In the genomic region with DNA sequence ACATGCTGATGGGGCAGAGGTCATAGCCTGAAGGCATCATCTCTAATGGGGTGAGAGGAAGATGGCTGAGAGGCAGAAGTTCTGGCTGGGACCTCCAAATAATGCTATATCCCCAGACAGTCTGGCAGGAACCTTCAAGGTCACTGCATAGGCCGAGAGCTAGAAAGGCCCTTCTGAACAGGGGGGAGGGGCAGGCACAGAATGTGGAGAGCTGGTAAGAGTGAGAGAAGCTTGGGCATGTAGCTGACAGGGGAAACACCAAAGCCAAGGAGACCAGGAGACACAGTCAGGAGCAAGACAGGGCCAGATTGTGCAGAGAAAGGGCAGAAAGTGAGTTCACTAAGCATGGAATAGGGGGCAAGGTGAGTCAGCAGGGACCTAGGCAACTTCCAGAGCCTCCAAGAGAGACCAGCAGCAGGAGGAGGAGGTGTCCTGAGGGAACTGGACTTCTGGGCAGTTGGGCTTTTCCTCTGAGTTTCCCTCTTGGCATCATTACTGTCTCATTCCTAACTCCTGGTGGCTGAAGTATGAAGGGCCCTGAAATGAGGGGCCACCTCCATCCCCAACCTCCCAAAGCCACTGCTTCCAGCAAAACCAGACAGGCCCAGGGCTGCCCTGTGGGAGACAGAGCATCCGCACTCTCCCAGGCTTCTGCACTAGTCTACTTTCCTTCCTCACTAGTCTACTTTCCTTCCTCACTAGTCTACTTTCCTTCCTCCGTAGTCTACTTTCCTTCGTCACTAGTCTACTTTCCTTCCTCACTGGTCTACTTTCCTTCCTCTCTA, we compare ENCODE assay signal across 35 cellular contexts. TPM values are rescaled to one million over a fixed set of nuclear protein-coding genes. Genes with fewer than 3 reads are reported as not detected.
"Had no signal": no experiment of that assay in that cellular context is flagged by ENCODE, and none has a peak within 500 bp of the region (broad histone marks: within the 10 kb centered on the region; RNA-seq: fewer than 3 reads in every experiment).

No MANE protein-coding gene starts in this region.

- H3K36me3 Mint-ChIP-seq: activated CD4-positive, alpha-beta memory T cell treated with anti-CD3 and anti-CD28 coated beads for 36 hours; activated CD8-positive, alpha-beta memory T cell treated with anti-CD3 and anti-CD28 coated beads, Interleukin-2, amount 10 ng/mL, durations not matched to agents 7 days and 5 days; activated naive CD4-positive, alpha-beta T cell treated with anti-CD3 and anti-CD28 coated beads, Interleukin-2, amount 10 ng/mL, durations not matched to agents 7 days and 5 days; activated naive CD4-positive, alpha-beta T cell treated with anti-CD3 and anti-CD28 coated beads, Interleukin-2, amount 50 U/mL, for 72 hours; activated naive CD8-positive, alpha-beta T cell treated with anti-CD3 and anti-CD28 coated beads, Interleukin-2, amount 10 ng/mL, durations not matched to agents 7 days and 5 days; brain had no signal

- H3K4me3 ChIP-seq: ascending aorta, breast epithelium, cardiac muscle cell, colonic mucosa had no signal

- H3K9me3 Mint-ChIP-seq: activated B cell treated with CpG ODN at 0.5 μM for 24 hours; activated naive CD8-positive, alpha-beta T cell treated with anti-CD3 and anti-CD28 coated beads, Interleukin-2, amount 10 ng/mL, durations not matched to agents 7 days and 5 days; dendritic cell treated with granulocyte-macrophage colony-stimulating factor and Interleukin-4, amounts not matched to agents 40 ng/mL and 50 ng/mL, for 4 days; effector memory CD8-positive, alpha-beta T cell had no signal

- H3K27ac ChIP-seq: ascending aorta, breast epithelium, cardiac muscle cell, colonic mucosa, epithelial cell of prostate, WERI-Rb-1 had no signal

- H3K27ac Mint-ChIP-seq: activated B cell treated with CpG ODN at 0.5 μM for 24 hours; activated CD4-positive, alpha-beta memory T cell treated with anti-CD3 and anti-CD28 coated beads for 36 hours; activated CD4-positive, alpha-beta T cell treated with anti-CD3 and anti-CD28 coated beads, Interleukin-2, amount 10 ng/mL, durations not matched to agents 24 days and 14 days; activated CD8-positive, alpha-beta memory T cell treated with anti-CD3 and anti-CD28 coated beads, Interleukin-2, amount 10 ng/mL, durations not matched to agents 7 days and 5 days; activated CD8-positive, alpha-beta T cell treated with anti-CD3 and anti-CD28 coated beads, Interleukin-2, amount 10 ng/mL, durations not matched to agents 7 days and 5 days; activated naive CD4-positive, alpha-beta T cell treated with anti-CD3 and anti-CD28 coated beads, Interleukin-2, amount 10 ng/mL, durations not matched to agents 7 days and 5 days; activated naive CD4-positive, alpha-beta T cell treated with anti-CD3 and anti-CD28 coated beads, Interleukin-2, amount 50 U/mL, for 72 hours; activated naive CD8-positive, alpha-beta T cell treated with anti-CD3 and anti-CD28 coated beads, Interleukin-2, amount 10 ng/mL, durations not matched to agents 7 days and 5 days; activated T-helper 1 cell treated with anti-CD3 and anti-CD28 coated beads, Interleukin-12 subunit alpha, Interleukin-12 subunit beta, Interleukin-2, Interleukin-4 antibody, amounts not matched to agents 30 ng/mL and 10 ng/mL and 1 ng/mL, durations not matched to agents 14 hours and 24 hours and 36 hours; activated T-helper 2 cell treated with anti-CD3 and anti-CD28 coated beads, Interferon-gamma antibody, Interleukin-2, Interleukin-4, amounts not matched to agents 10 μg/mL and 5 μg/mL and 100 μg/mL, durations not matched to agents 14 hours and 24 hours and 36 hours; brain; dendritic cell treated with granulocyte-macrophage colony-stimulating factor and Interleukin-4, amounts not matched to agents 40 ng/mL and 50 ng/mL, for 4 days; effector memory CD8-positive, alpha-beta T cell; T-helper 17 cell; T-helper 2 cell treated with Interferon-gamma antibody and Interleukin-4, amounts not matched to agents 5 μg/mL and 100 μg/mL, for 36 hours had no signal

- ATAC-seq: activated CD4-positive, CD25-positive, alpha-beta regulatory T cell treated with anti-CD3 and anti-CD28 coated beads, Interleukin-2, amount 50 U/mL, for 24 hours; activated CD8-positive, alpha-beta memory T cell treated with anti-CD3 and anti-CD28 coated beads, Interleukin-2, amount 10 ng/mL, durations not matched to agents 7 days and 5 days; activated CD8-positive, alpha-beta T cell treated with anti-CD3 and anti-CD28 coated beads, Interleukin-2, amount 10 ng/mL, durations not matched to agents 7 days and 5 days; activated naive CD4-positive, alpha-beta T cell treated with anti-CD3 and anti-CD28 coated beads, Interleukin-2, amount 50 U/mL, for 72 hours; effector memory CD8-positive, alpha-beta T cell; T-helper 17 cell had no signal

- H3K4me1 Mint-ChIP-seq: activated B cell treated with CpG ODN at 0.5 μM for 24 hours; activated CD4-positive, alpha-beta T cell treated with anti-CD3 and anti-CD28 coated beads, Interleukin-2, amount 10 ng/mL, durations not matched to agents 24 days and 14 days; activated CD8-positive, alpha-beta memory T cell treated with anti-CD3 and anti-CD28 coated beads, Interleukin-2, amount 10 ng/mL, durations not matched to agents 7 days and 5 days; activated naive CD4-positive, alpha-beta T cell treated with anti-CD3 and anti-CD28 coated beads, Interleukin-2, amount 10 ng/mL, durations not matched to agents 7 days and 5 days; T-helper 17 cell had no signal

- H3K9me3 ChIP-seq: ascending aorta, breast epithelium, colonic mucosa had no signal

- H3K27me3 ChIP-seq: ascending aorta, colonic mucosa had no signal

- H3K36me3 ChIP-seq: ascending aorta, breast epithelium, cardiac muscle cell, colonic mucosa, WERI-Rb-1 had no signal

- H3K27me3 Mint-ChIP-seq: activated CD4-positive, alpha-beta T cell treated with anti-CD3 and anti-CD28 coated beads, Interleukin-2, amount 10 ng/mL, durations not matched to agents 24 days and 14 days; activated CD8-positive, alpha-beta memory T cell treated with anti-CD3 and anti-CD28 coated beads, Interleukin-2, amount 10 ng/mL, durations not matched to agents 7 days and 5 days; activated naive CD4-positive, alpha-beta T cell treated with anti-CD3 and anti-CD28 coated beads, Interleukin-2, amount 10 ng/mL, durations not matched to agents 7 days and 5 days had no signal

- DNase-seq: activated B cell treated with CpG ODN at 0.5 μM for 24 hours; activated CD4-positive, alpha-beta memory T cell treated with anti-CD3 and anti-CD28 coated beads for 36 hours; activated CD4-positive, alpha-beta T cell treated with anti-CD3 and anti-CD28 coated beads, Interleukin-2, amount 10 ng/mL, durations not matched to agents 24 days and 14 days; activated CD8-positive, alpha-beta memory T cell treated with anti-CD3 and anti-CD28 coated beads, Interleukin-2, amount 10 ng/mL, durations not matched to agents 7 days and 5 days; activated CD8-positive, alpha-beta memory T cell treated with anti-CD3 and anti-CD28 coated beads, Interleukin-2, amount 50 U/mL, for 4 hours; activated CD8-positive, alpha-beta T cell treated with anti-CD3 and anti-CD28 coated beads, Interleukin-2, amount 10 ng/mL, durations not matched to agents 7 days and 5 days; activated effector memory CD4-positive, alpha-beta T cell treated with anti-CD3 and anti-CD28 coated beads, Interleukin-2, amount 50 U/mL, for 16 hours; activated naive CD4-positive, alpha-beta T cell; activated naive CD4-positive, alpha-beta T cell treated with anti-CD3 and anti-CD28 coated beads, Interleukin-2, amount 10 ng/mL, durations not matched to agents 7 days and 5 days; activated naive CD8-positive, alpha-beta T cell treated with anti-CD3 and anti-CD28 coated beads, Interleukin-2, amount 10 ng/mL, durations not matched to agents 7 days and 5 days; activated T-cell treated with anti-CD3 and anti-CD28 coated beads, Interleukin-2, amount 50 U/mL, for 1 hour; activated T-cell treated with anti-CD3 and anti-CD28 coated beads, Interleukin-2, amount 50 U/mL, for 48 hours; central memory CD4-positive, alpha-beta T cell; cerebellar nuclear complex; colonic mucosa; effector CD4-positive, alpha-beta T cell; effector memory CD8-positive, alpha-beta T cell; foreskin fibroblast; head of caudate nucleus; T-helper 1 cell; T-helper 17 cell; T1000; WERI-Rb-1 had no signal

- H3K4me1 ChIP-seq: ascending aorta, breast epithelium, colonic mucosa had no signal

- H3K4me3 Mint-ChIP-seq: activated B cell treated with CpG ODN at 0.5 μM for 24 hours; activated CD4-positive, alpha-beta memory T cell treated with anti-CD3 and anti-CD28 coated beads for 36 hours; activated CD4-positive, alpha-beta T cell treated with anti-CD3 and anti-CD28 coated beads, Interleukin-2, amount 10 ng/mL, durations not matched to agents 24 days and 14 days; activated CD8-positive, alpha-beta memory T cell treated with anti-CD3 and anti-CD28 coated beads, Interleukin-2, amount 10 ng/mL, durations not matched to agents 7 days and 5 days; activated CD8-positive, alpha-beta T cell treated with anti-CD3 and anti-CD28 coated beads, Interleukin-2, amount 10 ng/mL, durations not matched to agents 7 days and 5 days; activated naive CD4-positive, alpha-beta T cell treated with anti-CD3 and anti-CD28 coated beads, Interleukin-2, amount 10 ng/mL, durations not matched to agents 7 days and 5 days; activated naive CD8-positive, alpha-beta T cell treated with anti-CD3 and anti-CD28 coated beads, Interleukin-2, amount 10 ng/mL, durations not matched to agents 7 days and 5 days; activated T-helper 1 cell treated with anti-CD3 and anti-CD28 coated beads, Interleukin-12 subunit alpha, Interleukin-12 subunit beta, Interleukin-2, Interleukin-4 antibody, amounts not matched to agents 30 ng/mL and 10 ng/mL and 1 ng/mL, durations not matched to agents 14 hours and 24 hours and 36 hours; brain; dendritic cell treated with granulocyte-macrophage colony-stimulating factor and Interleukin-4, amounts not matched to agents 40 ng/mL and 50 ng/mL, for 4 days; effector memory CD8-positive, alpha-beta T cell; T-helper 17 cell; T-helper 2 cell treated with Interferon-gamma antibody and Interleukin-4, amounts not matched to agents 5 μg/mL and 100 μg/mL, for 36 hours had no signal

RNA-seq across cellular contexts. Expression of gene ANO2, which starts 17.1 kb away (rescaled TPM):
- total RNA-seq: activated B cell treated with CpG ODN at 0.5 μM for 24 hours; activated CD4-positive, alpha-beta memory T cell treated with anti-CD3 and anti-CD28 coated beads for 36 hours; activated CD4-positive, alpha-beta T cell treated with anti-CD3 and anti-CD28 coated beads, Interleukin-2, amount 10 ng/mL, durations not matched to agents 24 days and 14 days; activated CD8-positive, alpha-beta memory T cell treated with anti-CD3 and anti-CD28 coated beads for 36 hours; activated CD8-positive, alpha-beta memory T cell treated with anti-CD3 and anti-CD28 coated beads, Interleukin-2, amount 10 ng/mL, durations not matched to agents 7 days and 5 days; activated CD8-positive, alpha-beta T cell treated with anti-CD3 and anti-CD28 coated beads, Interleukin-2, amount 10 ng/mL, durations not matched to agents 7 days and 5 days; activated naive CD4-positive, alpha-beta T cell treated with anti-CD3 and anti-CD28 coated beads, Interleukin-2, amount 50 U/mL, for 72 hours; activated naive CD8-positive, alpha-beta T cell treated with anti-CD3 and anti-CD28 coated beads, Interleukin-2, amount 10 ng/mL, durations not matched to agents 7 days and 5 days; activated T-helper 1 cell treated with anti-CD3 and anti-CD28 coated beads, Interleukin-12 subunit alpha, Interleukin-12 subunit beta, Interleukin-2, Interleukin-4 antibody, amounts not matched to agents 30 ng/mL and 10 ng/mL and 1 ng/mL, durations not matched to agents 14 hours and 24 hours and 36 hours; activated T-helper 2 cell treated with anti-CD3 and anti-CD28 coated beads, Interferon-gamma antibody, Interleukin-2, Interleukin-4, amounts not matched to agents 10 μg/mL and 5 μg/mL and 100 μg/mL, durations not matched to agents 14 hours and 24 hours and 36 hours had no signal
